ENCODE assay signal across 18 cellular contexts in genomic region chr5:139418804-139419203, GRCh38. TPM values are rescaled to one million over a fixed set of nuclear protein-coding genes. Genes with fewer than 3 reads are reported as not detected.
DNase-seq lines count a peak whose midpoint lies in the region; ATAC-seq and TF ChIP-seq lines count a peak whose summit lies in the region.
"Had no signal": no experiment of that assay in that cellular context is flagged by ENCODE, and none has a peak within 500 bp of the region (broad histone marks: within the 10 kb centered on the region; RNA-seq: fewer than 3 reads in every experiment).

No MANE protein-coding gene starts in this region.

- H3K4me3 ChIP-seq in subcutaneous abdominal adipose tissue (ENCODE audit: low read depth in 1 of 5, low read length in 5 of 5), result no peak overlapping the region
- no peak overlapping the region for H3K4me3 ChIP-seq in effector memory CD4-positive, alpha-beta T cell (ENCODE audit: insufficient read depth, low read depth, low read length, poor library complexity, severe bottlenecking)
- H3K4me3 ChIP-seq: lower lobe of right lung had no signal

- H3K27me3 Mint-ChIP-seq in activated T-helper 17 cell treated with anti-CD3 and anti-CD28 coated beads, Interleukin-2, amount 50 U/mL, for 72 hours, result no peaks in the 10 kb centered on the region
- no peaks in the 10 kb centered on the region for H3K27me3 Mint-ChIP-seq in endothelial cell (ENCODE audit: unreplicated experiment)
- no peaks in the 10 kb centered on the region for H3K27me3 Mint-ChIP-seq in activated CD4-positive, alpha-beta T cell treated with anti-CD3 and anti-CD28 coated beads for 36 hours
- H3K27me3 Mint-ChIP-seq: effector memory CD8-positive, alpha-beta T cell had no signal

- peaks cover 99% of the 10 kb centered on the region for H3K36me3 Mint-ChIP-seq in activated T-helper 17 cell treated with anti-CD3 and anti-CD28 coated beads, Interleukin-2, amount 50 U/mL, for 72 hours (ENCODE audit: low read depth)
- H3K36me3 Mint-ChIP-seq in endothelial cell (ENCODE audit: low read depth, unreplicated experiment), result peaks cover 34% of the 10 kb centered on the region
- peaks cover 49% of the 10 kb centered on the region for H3K36me3 Mint-ChIP-seq in activated CD4-positive, alpha-beta T cell treated with anti-CD3 and anti-CD28 coated beads for 36 hours (ENCODE audit: low read depth)

- POLR2A ChIA-PET in activated CD4-positive, alpha-beta T cell treated with anti-CD3 and anti-CD28 coated beads for 36 hours (lab: Charles Lee), result interaction anchor here (0.7 kb wide), 1 partner anchor 101 kb away, joined by 3 read pairs; no protein-coding TSS in a partner anchor

- peak overlapping the region; percentile 59 for H3K27ac Mint-ChIP-seq in activated T-helper 17 cell treated with anti-CD3 and anti-CD28 coated beads, Interleukin-2, amount 50 U/mL, for 72 hours
- H3K27ac Mint-ChIP-seq in endothelial cell (ENCODE audit: unreplicated experiment), result peak overlapping the region; percentile 25
- H3K27ac Mint-ChIP-seq in activated CD4-positive, alpha-beta T cell treated with anti-CD3 and anti-CD28 coated beads for 36 hours, result no peak overlapping the region
- H3K27ac Mint-ChIP-seq: effector memory CD8-positive, alpha-beta T cell; HFFc6 had no signal

- H3K27me3 ChIP-seq in subcutaneous abdominal adipose tissue (ENCODE audit: control insufficient read depth in 5 of 5, insufficient read depth in 4 of 5, low read length in 5 of 5), result no peaks in the 10 kb centered on the region
- no peaks in the 10 kb centered on the region for H3K27me3 ChIP-seq in effector memory CD4-positive, alpha-beta T cell (replicated peaks; ENCODE audit: control insufficient read depth, insufficient read depth, low read length, poor library complexity, severe bottlenecking)

- H3K9me3 ChIP-seq in subcutaneous abdominal adipose tissue (ENCODE audit: control insufficient read depth in 5 of 5, low read length in 5 of 5), result no peaks in the 10 kb centered on the region
- H3K9me3 ChIP-seq in effector memory CD4-positive, alpha-beta T cell (ENCODE audit: control insufficient read depth, low read length), result no peaks in the 10 kb centered on the region
- H3K9me3 ChIP-seq: lower lobe of right lung had no signal

- intact Hi-C loops in activated CD4-positive, alpha-beta T cell treated with anti-CD3 and anti-CD28 coated beads for 36 hours (cut with DNase I, micrococcal nuclease), result loop anchor here (5.0 to 10.0 kb wide), 4 partner anchors 216 to 346 kb away; no protein-coding TSS in a partner anchor

- DNase-seq in endothelial cell (ENCODE audit: low spot score) (no peak), islet precursor cell (peak; percentile 6)
- DNase-seq in activated CD4-positive, alpha-beta T cell treated with anti-CD3 and anti-CD28 coated beads for 36 hours, result no peak
- DNase-seq in stimulated activated naive CD4-positive, alpha-beta T cell treated with Interleukin-2 at 50 U/mL for 16 hours (lab: John Stamatoyannopoulos, UW), result no peak
- DNase-seq in effector memory CD4-positive, alpha-beta T cell, result no peak
- DNase-seq: activated naive CD4-positive, alpha-beta T cell; cerebellar nuclear complex; DMS53; effector memory CD8-positive, alpha-beta T cell; HFFc6; immature natural killer cell; lower lobe of right lung; NCI-H524; stimulated activated CD4-positive, alpha-beta T cell treated with anti-CD3 and anti-CD28 coated beads, Interleukin-15, amount 100 ng/mL, for 24 hours had no signal

- no peak for ATAC-seq in activated T-helper 17 cell treated with anti-CD3 and anti-CD28 coated beads, Interleukin-2, amount 50 U/mL, for 72 hours (replicated peaks)
- no peak for ATAC-seq in activated CD4-positive, alpha-beta T cell treated with anti-CD3 and anti-CD28 coated beads for 36 hours
- ATAC-seq: effector memory CD8-positive, alpha-beta T cell; lower lobe of right lung had no signal

- H3K9me3 Mint-ChIP-seq in activated T-helper 17 cell treated with anti-CD3 and anti-CD28 coated beads, Interleukin-2, amount 50 U/mL, for 72 hours, result no peaks in the 10 kb centered on the region
- H3K9me3 Mint-ChIP-seq in endothelial cell (ENCODE audit: unreplicated experiment), result no peaks in the 10 kb centered on the region
- no peaks in the 10 kb centered on the region for H3K9me3 Mint-ChIP-seq in activated CD4-positive, alpha-beta T cell treated with anti-CD3 and anti-CD28 coated beads for 36 hours (ENCODE audit: low read depth)
- H3K9me3 Mint-ChIP-seq: effector memory CD8-positive, alpha-beta T cell; HFFc6; immature natural killer cell had no signal

- peak overlapping the region in 2 of 5 donors; percentile 15 to 26 for H3K9ac ChIP-seq in subcutaneous abdominal adipose tissue (ENCODE audit: low read length in 5 of 5)

- H3K4me1 ChIP-seq in subcutaneous abdominal adipose tissue (ENCODE audit: control insufficient read depth in 5 of 5, insufficient read depth in 5 of 5, low read length in 5 of 5), result peaks cover 0 to 60% (median 9%) of the 10 kb centered on the region in 5 donors
- peaks cover 9% of the 10 kb centered on the region for H3K4me1 ChIP-seq in effector memory CD4-positive, alpha-beta T cell (ENCODE audit: control insufficient read depth, insufficient read depth, low read length, poor library complexity, severe bottlenecking)

- peak overlapping the region; percentile 56 for H3K27ac ChIP-seq in subcutaneous abdominal adipose tissue (ENCODE audit: low read depth, low read length)
- H3K27ac ChIP-seq in effector memory CD4-positive, alpha-beta T cell (ENCODE audit: insufficient read depth, low read length, poor library complexity, severe bottlenecking), result no peak overlapping the region

- peaks cover 34% of the 10 kb centered on the region for H3K4me1 Mint-ChIP-seq in activated T-helper 17 cell treated with anti-CD3 and anti-CD28 coated beads, Interleukin-2, amount 50 U/mL, for 72 hours
- H3K4me1 Mint-ChIP-seq in endothelial cell (ENCODE audit: unreplicated experiment), result peaks cover 32% of the 10 kb centered on the region
- H3K4me1 Mint-ChIP-seq in activated CD4-positive, alpha-beta T cell treated with anti-CD3 and anti-CD28 coated beads for 36 hours, result peaks cover 40% of the 10 kb centered on the region

- H3K36me3 ChIP-seq in subcutaneous abdominal adipose tissue (ENCODE audit: control insufficient read depth in 5 of 5, insufficient read depth in 5 of 5, low read length in 5 of 5), result peaks cover 0 to 12% (median 4%) of the 10 kb centered on the region in 5 donors
- peaks cover 10% of the 10 kb centered on the region for H3K36me3 ChIP-seq in effector memory CD4-positive, alpha-beta T cell (ENCODE audit: control insufficient read depth, insufficient read depth, low read length)

- CTCF ChIA-PET in activated CD4-positive, alpha-beta T cell treated with anti-CD3 and anti-CD28 coated beads for 36 hours (lab: Charles Lee), result interaction anchor here (0.7 to 9.3 kb wide), 4 partner anchors 16 to 193 kb away, joined by 3 to 254 read pairs (median 5); partner anchors contain the start of gene SPATA24

- no peak for TF ChIP-seq CTCF in endothelial cell (IDR thresholded peaks at IDR 0.05; ENCODE audit: unreplicated experiment)

- no peak overlapping the region for H3K4me3 Mint-ChIP-seq in activated T-helper 17 cell treated with anti-CD3 and anti-CD28 coated beads, Interleukin-2, amount 50 U/mL, for 72 hours
- H3K4me3 Mint-ChIP-seq in endothelial cell (ENCODE audit: unreplicated experiment), result peak overlapping the region; percentile 19
- no peak overlapping the region for H3K4me3 Mint-ChIP-seq in activated CD4-positive, alpha-beta T cell treated with anti-CD3 and anti-CD28 coated beads for 36 hours
- H3K4me3 Mint-ChIP-seq: effector memory CD8-positive, alpha-beta T cell; HFFc6; immature natural killer cell had no signal

RNA-seq across cellular contexts. Expression of gene SPATA24, which starts 14.9 kb away (rescaled TPM):
- total RNA-seq in activated T-helper 17 cell treated with anti-CD3 and anti-CD28 coated beads, Interleukin-2, amount 50 U/mL, for 72 hours, result 1 to 10 TPM; 5.6 to 9.2 TPM
- 7.6 TPM for total RNA-seq in endothelial cell (ENCODE audit: unreplicated experiment)
- 1 to 10 TPM; 4.6 to 5.9 TPM for total RNA-seq in activated CD4-positive, alpha-beta T cell treated with anti-CD3 and anti-CD28 coated beads for 36 hours

RNA-seq across cellular contexts. Expression of gene DNAJC18, which starts 20.5 kb away (rescaled TPM):
- 10 to 100 TPM; 23.4 to 41.5 TPM for total RNA-seq in activated T-helper 17 cell treated with anti-CD3 and anti-CD28 coated beads, Interleukin-2, amount 50 U/mL, for 72 hours
- 69.6 TPM for total RNA-seq in endothelial cell (ENCODE audit: unreplicated experiment)
- total RNA-seq in activated CD4-positive, alpha-beta T cell treated with anti-CD3 and anti-CD28 coated beads for 36 hours, result 10 to 100 TPM; 33.1 to 35.6 TPM

RNA-seq across cellular contexts. Expression of gene PROB1, which starts 23.9 kb away (rescaled TPM):
- 1 to 10 TPM; 4.7 to 6.4 TPM for total RNA-seq in activated T-helper 17 cell treated with anti-CD3 and anti-CD28 coated beads, Interleukin-2, amount 50 U/mL, for 72 hours
- total RNA-seq in endothelial cell (ENCODE audit: unreplicated experiment), result 7.3 TPM
- 1 to 10 TPM; 3.2 TPM for total RNA-seq in activated CD4-positive, alpha-beta T cell treated with anti-CD3 and anti-CD28 coated beads for 36 hours

RNA-seq across cellular contexts. Expression of gene MZB1, which starts 29.1 kb away (rescaled TPM):
- 10 to 100 TPM; 39.9 to 55.2 TPM for total RNA-seq in activated T-helper 17 cell treated with anti-CD3 and anti-CD28 coated beads, Interleukin-2, amount 50 U/mL, for 72 hours
- total RNA-seq in endothelial cell (ENCODE audit: unreplicated experiment), result 0.38 TPM
- 1 to 10 TPM; 7.8 to 9.8 TPM for total RNA-seq in activated CD4-positive, alpha-beta T cell treated with anti-CD3 and anti-CD28 coated beads for 36 hours
- total RNA-seq: osteoblast, temporal lobe had no signal

RNA-seq across cellular contexts. Expression of gene SLC23A1, which starts 35.7 kb away (rescaled TPM):
- total RNA-seq in activated T-helper 17 cell treated with anti-CD3 and anti-CD28 coated beads, Interleukin-2, amount 50 U/mL, for 72 hours, result 1 to 10 TPM in 1 of 2 donors, under 1 TPM in 1; 0.95 to 1.6 TPM
- not detected for total RNA-seq in endothelial cell (ENCODE audit: unreplicated experiment)
- total RNA-seq in activated CD4-positive, alpha-beta T cell treated with anti-CD3 and anti-CD28 coated beads for 36 hours, result under 1 TPM; 0.43 to 0.53 TPM
- total RNA-seq: HFFc6, osteoblast, temporal lobe had no signal
